ENCODE assay signal across 8 cellular contexts in genomic region chr2:109128048-109128465, GRCh38. TPM values are rescaled to one million over a fixed set of nuclear protein-coding genes. Genes with fewer than 3 reads are reported as not detected.
DNase-seq lines count a peak whose midpoint lies in the region; ATAC-seq and TF ChIP-seq lines count a peak whose summit lies in the region.

No MANE protein-coding gene starts in this region.

- H3K27ac Mint-ChIP-seq in T-helper 17 cell (no peak overlapping the region), progenitor cell of endocrine pancreas (no peak overlapping the region)

- H3K36me3 Mint-ChIP-seq in T-helper 17 cell (ENCODE audit: low read depth) (peaks cover 5% of the 10 kb centered on the region), progenitor cell of endocrine pancreas (ENCODE audit: insufficient read depth) (no peaks in the 10 kb centered on the region)

- H3K4me1 ChIP-seq in ascending aorta (peaks cover 4 to 21% of the 10 kb centered on the region in 2 donors), right cardiac atrium (ENCODE audit: control insufficient read depth, insufficient read depth, low read length) (no peaks in the 10 kb centered on the region)

- H3K27me3 Mint-ChIP-seq in T-helper 17 cell (peaks cover 65% of the 10 kb centered on the region), progenitor cell of endocrine pancreas (peaks cover 52% of the 10 kb centered on the region)

- TF ChIP-seq CTCF in AG09319 (IDR thresholded peaks at IDR 0.05; ENCODE audit: low read depth, low read length) (peak; percentile 91), GM20000 (IDR thresholded peaks at IDR 0.05; ENCODE audit: extremely low read depth, missing control alignments) (peak; percentile 21), ascending aorta (IDR thresholded peaks at IDR 0.05) (peak; percentile 90 to 93 (median 92)), progenitor cell of endocrine pancreas (IDR thresholded peaks at IDR 0.05; ENCODE audit: unreplicated experiment) (peak; percentile 96)

- no peaks in the 10 kb centered on the region for H3K27me3 ChIP-seq in ascending aorta
- H3K27me3 ChIP-seq in right cardiac atrium (ENCODE audit: control insufficient read depth, insufficient read depth) = no peaks in the 10 kb centered on the region

- WGBS in right cardiac atrium = under 1% methylated on average over 46 of the region's 46 CpGs

- H3K27ac ChIP-seq in ascending aorta (peak overlapping the region; percentile 76 to 85), right cardiac atrium (ENCODE audit: low read length) (peak overlapping the region; percentile 5)

- H3K36me3 ChIP-seq in ascending aorta = no peaks in the 10 kb centered on the region

- H3K4me3 Mint-ChIP-seq in T-helper 17 cell = peak overlapping the region; percentile 82
- peak overlapping the region; percentile 68 for H3K4me3 Mint-ChIP-seq in progenitor cell of endocrine pancreas (ENCODE audit: low read depth)

- no peaks in the 10 kb centered on the region for H3K9me3 ChIP-seq in T-helper 17 cell (ENCODE audit: control insufficient read depth, low read length, poor library complexity, severe bottlenecking)
- H3K9me3 ChIP-seq in ascending aorta = no peaks in the 10 kb centered on the region
- no peaks in the 10 kb centered on the region for H3K9me3 ChIP-seq in right cardiac atrium (ENCODE audit: control insufficient read depth, low read length)

- H3K4me3 ChIP-seq in ascending aorta (peak overlapping the region; percentile 67 to 72), right cardiac atrium (ENCODE audit: low read length) (peak overlapping the region; percentile 68)

- peak; percentile 68 for ATAC-seq in T-helper 17 cell
- ATAC-seq in right cardiac atrium = peak; percentile 89 to 91

- H3K4me1 Mint-ChIP-seq in T-helper 17 cell (peaks cover 10% of the 10 kb centered on the region), progenitor cell of endocrine pancreas (ENCODE audit: low read depth) (peaks cover 5% of the 10 kb centered on the region)

- DNase-seq in AG09319 (ENCODE audit: extremely low read depth, low read depth) (peak; percentile 76), GM20000 (ENCODE audit: low spot score) (peak; percentile 82), NCI-H128 (lab: John Stamatoyannopoulos, UW; ENCODE audit: unreplicated experiment) (peak; percentile 82), T-helper 17 cell (peak; percentile 20 to 37 (median 23)), ascending aorta (ENCODE audit: low spot score in 2 of 2) (peak in 1 of 2 donors; percentile 91), right cardiac atrium (peak; percentile 87 to 94 (median 93)), progenitor cell of endocrine pancreas (ENCODE audit: low spot score, unreplicated experiment) (peak; percentile 71), ureter (ENCODE audit: low spot score) (peak; percentile 85)

- intact Hi-C loops in ascending aorta (cut with DNase I) (loop anchor here (1.0 to 5.0 kb wide), 6 partner anchors 45 to 382 kb away; no protein-coding TSS in a partner anchor), right cardiac atrium (cut with DNase I) (loop anchor here in 3 of 4 donors (2.0 to 5.0 kb wide), 3 partner anchors 369 to 384 kb away; no protein-coding TSS in a partner anchor)

- H3K9me3 Mint-ChIP-seq in progenitor cell of endocrine pancreas (ENCODE audit: low read depth) = no peaks in the 10 kb centered on the region

RNA-seq across cellular contexts. Expression of gene SH3RF3, which starts 0.9 kb away (rescaled TPM):
- total RNA-seq in T-helper 17 cell = under 1 TPM; 0.16 to 0.27 TPM
- total RNA-seq in ascending aorta = 53.5 TPM
- 1 to 10 TPM; 7.2 to 8.8 (median 8.1) TPM for total RNA-seq in right cardiac atrium
- polyA plus RNA-seq in right cardiac atrium = 5.7 TPM
- total RNA-seq in progenitor cell of endocrine pancreas = 1.3 and 1.7 TPM in 2 replicates
- 8.0 TPM for total RNA-seq in ureter

Comparison
In these comparisons a context has a peak if more than half of its experiments do, and no peak if none do; other contexts are left out.
1. CTCF ChIP-seq: peak in every context shown above with its lines; median percentile 96 in progenitor cell of endocrine pancreas; 92 in ascending aorta; 91 in AG09319; 21 in GM20000.